8 cellular contexts compared by ENCODE assay signal in the genomic region with DNA sequence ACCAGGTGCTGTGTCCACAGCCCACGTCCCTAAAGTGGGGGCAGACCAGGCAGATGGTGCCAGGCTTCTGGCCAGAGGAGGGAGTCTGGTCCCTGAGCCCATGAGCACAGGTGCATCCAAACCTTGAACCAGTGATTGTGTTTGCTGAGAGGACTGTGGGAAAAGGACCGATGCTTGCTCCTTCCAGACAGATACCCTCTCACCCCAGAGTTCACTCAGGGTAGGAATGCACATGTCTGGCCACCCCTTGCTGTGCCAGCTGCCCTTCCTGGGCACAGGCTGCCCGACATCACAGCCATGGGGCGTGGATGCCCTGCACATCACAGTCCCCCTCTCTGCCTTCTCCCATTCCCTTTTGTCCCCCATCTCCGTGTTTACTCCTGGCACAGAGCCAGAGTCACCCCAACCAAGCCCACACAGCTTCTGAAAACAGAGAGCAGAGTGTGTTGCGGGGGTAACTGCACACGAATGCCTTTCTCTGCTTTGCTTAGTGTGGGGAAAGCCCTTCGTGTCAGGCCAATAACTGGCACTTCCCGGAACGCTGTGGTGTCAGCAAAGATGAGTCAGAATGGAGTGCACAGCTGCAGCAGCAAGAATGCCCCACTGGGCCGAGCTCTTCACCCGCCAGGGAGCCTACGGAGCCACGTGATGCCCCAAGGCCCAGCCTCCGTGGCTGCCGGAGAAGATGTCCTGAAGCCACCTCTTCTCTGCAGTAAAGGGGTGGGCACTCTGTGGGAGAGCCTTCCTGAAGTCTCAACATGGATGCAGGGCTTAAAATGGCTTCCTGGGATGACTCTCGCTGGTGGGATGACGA. TPM values are rescaled to one million over a fixed set of nuclear protein-coding genes. Genes with fewer than 3 reads are reported as not detected.
A peak's percentile ranks its signal among the peaks of the same experiment; 100 is the strongest.
DNase-seq lines count a peak whose midpoint lies in the region; ATAC-seq, FAIRE-seq and TF ChIP-seq lines count a peak whose summit lies in the region.

No MANE protein-coding gene starts in this region.

- peaks cover 94% of the 10 kb centered on the region for H3K79me2 ChIP-seq in astrocyte (ENCODE audit: insufficient read depth, low read length)

- peak overlapping the region; percentile 99 for H3K27ac Mint-ChIP-seq in astrocyte (ENCODE audit: unreplicated experiment)

- H3K9me3 Mint-ChIP-seq in astrocyte (ENCODE audit: unreplicated experiment): no peaks in the 10 kb centered on the region

- peaks cover 87% of the 10 kb centered on the region for H4K20me1 ChIP-seq in astrocyte (ENCODE audit: insufficient read depth, low read length)

- peaks cover 64% of the 10 kb centered on the region for H3K4me1 Mint-ChIP-seq in astrocyte (ENCODE audit: low read depth, unreplicated experiment)

- FAIRE-seq in HTR-8/SVneo (lab: Jason Lieb, UNC): peak; percentile 96
- FAIRE-seq in astrocyte (lab: Jason Lieb, UNC): peak; percentile 94

- H3K9ac ChIP-seq in astrocyte (ENCODE audit: low read length): peak overlapping the region; percentile 74

- peaks cover 20% of the 10 kb centered on the region for H3K4me1 ChIP-seq in astrocyte (ENCODE audit: insufficient read depth, low read length)

- H3K36me3 ChIP-seq in astrocyte (ENCODE audit: insufficient read depth, low read length): peaks cover 9% of the 10 kb centered on the region

- ATAC-seq in GM21381 (IDR thresholded peaks at IDR 0.05; ENCODE audit: unreplicated experiment): peak; percentile 79

- peak; percentile 30 for TF ChIP-seq CTCF in astrocyte (IDR thresholded peaks at IDR 0.05; ENCODE audit: insufficient read depth, low read depth, low read length)

- H3K9me3 ChIP-seq in astrocyte (ENCODE audit: insufficient read depth, low read depth, low read length): no peaks in the 10 kb centered on the region

- peak overlapping the region; percentile 34 for H3K4me3 ChIP-seq in astrocyte (ENCODE audit: insufficient read depth, low read depth, low read length)

- DNase-seq in DMS53 treated with DMSO at 0.1 percent for 48 hours (lab: John Stamatoyannopoulos, UW; ENCODE audit: unreplicated experiment): peak; percentile 78
- DNase-seq in HTR-8/SVneo (ENCODE audit: insufficient read length, low spot score): peak; percentile 98
- DNase-seq in SW480 (ENCODE audit: low spot score): peak; percentile 83
- peak; percentile 94 for DNase-seq in astrocyte (ENCODE audit: low read depth)
- DNase-seq in inferior parietal cortex (ENCODE audit: extremely low spot score): peak; percentile 81
- DNase-seq in stimulated activated CD4-positive, alpha-beta T cell treated with anti-CD3 and anti-CD28 coated beads, Interleukin-1b, Interleukin-23, amount 100 ng/mL, for 24 hours (ENCODE audit: low read depth in 4 of 4, low spot score in 1 of 4): peak in 3 of 4 experiments; percentile 35 to 48 (median 36)
- no peak for DNase-seq in OCI-M1 (lab: John Stamatoyannopoulos, UW)

- peak overlapping the region; percentile 72 for H3K27ac ChIP-seq in astrocyte (ENCODE audit: low read depth, low read length)

- H3K4me2 ChIP-seq in astrocyte (ENCODE audit: low read length): peak overlapping the region; percentile 80

- peak overlapping the region; percentile 64 for H3K4me3 Mint-ChIP-seq in astrocyte (ENCODE audit: unreplicated experiment)

- H3K36me3 Mint-ChIP-seq in astrocyte (ENCODE audit: low read depth, unreplicated experiment): peaks cover 22% of the 10 kb centered on the region

- no peaks in the 10 kb centered on the region for H3K27me3 Mint-ChIP-seq in astrocyte (ENCODE audit: low read depth, unreplicated experiment)

- H2AFZ ChIP-seq in astrocyte (ENCODE audit: low read depth, low read length): no peak overlapping the region

- no peaks in the 10 kb centered on the region for H3K27me3 ChIP-seq in astrocyte (ENCODE audit: insufficient read depth, low read length)

RNA-seq across cellular contexts. Expression of gene CARS1, which starts 7.6 kb away (rescaled TPM):
- total RNA-seq in astrocyte: 123 and 149 TPM in 2 replicates

RNA-seq across cellular contexts. Expression of gene NAP1L4, which starts 57.5 kb away (rescaled TPM):
- 129 and 153 TPM in 2 replicates for total RNA-seq in astrocyte
